In genomic region chr5:170293273-170293672, GRCh38 we compare ENCODE assay signal across 8 cellular contexts. TPM values are rescaled to one million over a fixed set of nuclear protein-coding genes. Genes with fewer than 3 reads are reported as not detected.
DNase-seq lines count a peak whose midpoint lies in the region; ATAC-seq and TF ChIP-seq lines count a peak whose summit lies in the region.

No MANE protein-coding gene starts in this region.

- H3K27ac ChIP-seq in tibial artery (no peak overlapping the region), PC-3 (ENCODE audit: low read length) (no peak overlapping the region)

- no TSS peak for BruUV-seq in PC-3 (replicated peaks; lab: Mats Ljungman, UMichigan)

- H3K36me3 ChIP-seq in Loucy (ENCODE audit: insufficient read depth, low read length) (peaks cover 44% of the 10 kb centered on the region), tibial artery (no peaks in the 10 kb centered on the region), PC-3 (ENCODE audit: low read depth, low read length) (no peaks in the 10 kb centered on the region)

- H3K4me1 ChIP-seq in Loucy (ENCODE audit: insufficient read depth, low read length, poor library complexity, severe bottlenecking) = peaks cover 47% of the 10 kb centered on the region
- no peaks in the 10 kb centered on the region for H3K4me1 ChIP-seq in tibial artery
- H3K4me1 ChIP-seq in PC-3 (ENCODE audit: insufficient read depth, low read length) = no peaks in the 10 kb centered on the region

- intact Hi-C loops in tibial artery (cut with DNase I; ENCODE audit: low total_unique reads) (no loop called here), PC-3 (cut with micrococcal nuclease) (no loop called here)

- peak overlapping the region; percentile 91 for H3K4me2 ChIP-seq in Loucy (ENCODE audit: low read depth, low read length, poor library complexity, severe bottlenecking)
- no peak overlapping the region for H3K4me2 ChIP-seq in PC-3 (ENCODE audit: low read length)

- no peaks in the 10 kb centered on the region for H3K9me2 ChIP-seq in Loucy (replicated peaks; ENCODE audit: low read depth, low read length)
- no peaks in the 10 kb centered on the region for H3K9me2 ChIP-seq in PC-3 (replicated peaks; ENCODE audit: low read length)

- DNase-seq in effector CD4-positive, alpha-beta T cell = peak; percentile 30
- peak; percentile 53 to 79 for DNase-seq in tibial artery
- DNase-seq in NCI-H774 (lab: John Stamatoyannopoulos, UW) = no peak
- no peak for DNase-seq in stimulated activated naive CD4-positive, alpha-beta T cell treated with Interleukin-2 at 50 U/mL for 16 hours (lab: John Stamatoyannopoulos, UW)
- DNase-seq in PC-3 = no peak

- ATAC-seq in GM18519 (IDR thresholded peaks at IDR 0.05; ENCODE audit: low FRiP score, unreplicated experiment) (peak; percentile 73), GM21737 (IDR thresholded peaks at IDR 0.05; ENCODE audit: unreplicated experiment) (peak; percentile 75), PC-3 (no peak)

- TF ChIP-seq CTCF in Loucy (conservative IDR thresholded peaks at IDR 0.05; ENCODE audit: low read length) (no peak), tibial artery (IDR thresholded peaks at IDR 0.05) (no peak), PC-3 (conservative IDR thresholded peaks at IDR 0.05; ENCODE audit: low read depth, low read length) (no peak)

- peak overlapping the region; percentile 99 for H3K9ac ChIP-seq in Loucy (ENCODE audit: low read depth, low read length, poor library complexity, severe bottlenecking)
- no peak overlapping the region for H3K9ac ChIP-seq in PC-3 (ENCODE audit: low read length)

- CTCF ChIA-PET in PC-3 (lab: Charles Lee) = no interaction called here

- H3K79me2 ChIP-seq in Loucy (ENCODE audit: insufficient read depth, low read length) (peaks cover 98% of the 10 kb centered on the region), PC-3 (ENCODE audit: low read length) (no peaks in the 10 kb centered on the region)

- H2AFZ ChIP-seq in Loucy (ENCODE audit: low read length) (no peak overlapping the region), PC-3 (ENCODE audit: low read length) (no peak overlapping the region)

- H3K27me3 ChIP-seq in Loucy (ENCODE audit: insufficient read depth, low read length, poor library complexity, severe bottlenecking) (no peaks in the 10 kb centered on the region), tibial artery (no peaks in the 10 kb centered on the region), PC-3 (ENCODE audit: low read length) (peaks cover 84% of the 10 kb centered on the region)

- peaks cover 47% of the 10 kb centered on the region for H4K20me1 ChIP-seq in Loucy (ENCODE audit: insufficient read depth, low read length, poor library complexity, severe bottlenecking)
- H4K20me1 ChIP-seq in PC-3 (ENCODE audit: low read length) = no peaks in the 10 kb centered on the region

- no peaks in the 10 kb centered on the region for H3K9me3 ChIP-seq in Loucy (ENCODE audit: insufficient read depth, low read depth, low read length)
- H3K9me3 ChIP-seq in tibial artery = no peaks in the 10 kb centered on the region
- no peaks in the 10 kb centered on the region for H3K9me3 ChIP-seq in PC-3 (ENCODE audit: low read length)

- peak overlapping the region; percentile 99 for H3K4me3 ChIP-seq in Loucy (ENCODE audit: low read length, poor library complexity, severe bottlenecking)
- no peak overlapping the region for H3K4me3 ChIP-seq in tibial artery
- no peak overlapping the region for H3K4me3 ChIP-seq in PC-3 (ENCODE audit: low read length)

- no peaks in the 10 kb centered on the region for H3F3A ChIP-seq in Loucy (ENCODE audit: low read depth)
- no peaks in the 10 kb centered on the region for H3F3A ChIP-seq in PC-3 (ENCODE audit: low read length, unreplicated experiment)

- POLR2A ChIA-PET in PC-3 (lab: Charles Lee; ENCODE audit: unreplicated experiment) = no interaction called here

RNA-seq across cellular contexts. Expression of gene LCP2, which starts 4.3 kb away (rescaled TPM):
- not detected in 2 replicates for total RNA-seq in PC-3 (2014; rRNA removed)

Comparison
In these comparisons a context has a peak if more than half of its experiments do, and no peak if none do; other contexts are left out.
1. DNase-seq: peak in effector CD4-positive, alpha-beta T cell (single experiment) and tibial artery (2 of 2); none in NCI-H774 (single experiment), stimulated activated naive CD4-positive, alpha-beta T cell treated with Interleukin-2 at 50 U/mL for 16 hours (single experiment) and PC-3 (single experiment).